22 cellular contexts compared by ENCODE assay signal in the genomic region with DNA sequence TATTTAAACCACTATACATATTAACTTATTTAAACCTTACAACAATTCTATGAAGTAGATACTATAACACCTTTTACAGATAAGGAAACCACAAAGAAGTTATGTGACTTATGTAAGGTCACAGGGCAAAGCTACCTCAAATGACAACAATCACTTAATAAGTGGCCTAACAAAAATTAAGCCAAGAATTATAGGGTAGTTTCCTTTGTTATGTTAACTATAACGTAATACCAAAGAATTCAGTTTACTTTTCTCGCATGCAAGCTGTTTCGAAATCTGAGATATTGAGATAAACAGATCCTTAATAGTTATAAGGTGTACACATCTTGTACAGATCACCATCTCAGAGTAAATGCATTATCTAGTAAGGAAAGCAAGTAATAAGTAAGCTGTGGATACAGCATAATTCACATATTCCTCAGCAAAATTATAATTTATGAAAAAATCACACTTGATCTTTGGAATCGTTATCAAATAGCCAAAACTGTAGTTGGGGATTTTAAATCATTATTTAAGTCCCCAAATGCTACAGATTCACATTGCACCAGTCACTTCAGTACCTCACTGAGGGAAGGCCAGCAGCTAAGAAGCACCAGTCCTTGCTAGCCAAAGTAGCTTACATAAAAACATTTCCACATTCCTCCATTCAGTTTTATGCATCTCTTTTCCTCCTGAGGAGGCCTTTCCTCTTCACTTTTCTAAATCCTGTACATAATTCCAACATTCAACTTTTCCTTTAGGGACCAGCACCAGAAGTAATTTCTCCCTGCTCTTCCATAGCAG.
A peak's percentile ranks its signal among the peaks of the same experiment; 100 is the strongest.
DNase-seq lines count a peak whose midpoint lies in the region; ATAC-seq and TF ChIP-seq lines count a peak whose summit lies in the region.
"Had no signal": no experiment of that assay in that cellular context is flagged by ENCODE, and none has a peak within 500 bp of the region (broad histone marks: within the 10 kb centered on the region; RNA-seq: fewer than 3 reads in every experiment).

No MANE protein-coding gene starts in this region.

- H3K9me3 ChIP-seq in breast epithelium, result no peaks in the 10 kb centered on the region
- H3K9me3 ChIP-seq in RWPE2 (ENCODE audit: severe bottlenecking), result no peaks in the 10 kb centered on the region
- H3K9me3 ChIP-seq in ascending aorta, result no peaks in the 10 kb centered on the region
- no peaks in the 10 kb centered on the region for H3K9me3 ChIP-seq in stomach
- H3K9me3 ChIP-seq: SK-N-SH had no signal

- peaks cover 9% of the 10 kb centered on the region for H3K4me1 Mint-ChIP-seq in MCF 10A (ENCODE audit: insufficient read depth, unreplicated experiment)

- H3K27me3 ChIP-seq in breast epithelium, result no peaks in the 10 kb centered on the region
- no peaks in the 10 kb centered on the region for H3K27me3 ChIP-seq in RWPE2 (ENCODE audit: insufficient read depth, poor library complexity, severe bottlenecking)
- no peaks in the 10 kb centered on the region for H3K27me3 ChIP-seq in ascending aorta
- no peaks in the 10 kb centered on the region for H3K27me3 ChIP-seq in stomach

- H3K27me3 Mint-ChIP-seq in MCF 10A (ENCODE audit: insufficient read depth, unreplicated experiment), result no peaks in the 10 kb centered on the region
- H3K27me3 Mint-ChIP-seq: B cell had no signal

- CTCF ChIA-PET in MCF 10A (lab: Yijun Ruan, JAX), result interaction anchor here (0.6 to 1.6 kb wide), 3 partner anchors 89 to 779 kb away, joined by 3 to 4 read pairs (median 3); no protein-coding TSS in a partner anchor

- no peak for TF ChIP-seq EP300 in stomach (IDR thresholded peaks at IDR 0.05)

- DNase-seq in MCF 10A (ENCODE audit: unreplicated experiment) (peak; percentile 8), breast epithelium (ENCODE audit: low spot score in 2 of 2) (no peak), RWPE2 (ENCODE audit: low spot score) (no peak), fibroblast of pulmonary artery (ENCODE audit: low read depth) (peak; percentile 7), AG08396 (ENCODE audit: low spot score) (no peak), ascending aorta (ENCODE audit: low spot score in 2 of 2) (no peak), stomach (no peak)
- no peak for DNase-seq in activated CD4-positive, alpha-beta T cell treated with anti-CD3 and anti-CD28 coated beads, Interleukin-2, amount 50 U/mL, for 1 hour
- DNase-seq: COR-L47, DMS153, GDM1, HFFc6, NCI-H1417, NCI-H187, NCI-H2107, NCI-H2227 treated with DMSO at 0.1 percent for 48 hours, NCI-H510A treated with DMSO at 0.1 percent for 48 hours, NCI-H82, SHP77 treated with DMSO at 0.1 percent for 48 hours, SK-N-SH had no signal

- H3K36me3 Mint-ChIP-seq in MCF 10A (ENCODE audit: insufficient read depth, unreplicated experiment), result no peaks in the 10 kb centered on the region

- TF ChIP-seq POLR2A in breast epithelium (IDR thresholded peaks at IDR 0.05) (no peak), stomach (IDR thresholded peaks at IDR 0.05) (no peak)

- no peak overlapping the region for H3K4me3 Mint-ChIP-seq in MCF 10A (ENCODE audit: unreplicated experiment)
- H3K4me3 Mint-ChIP-seq: B cell, HFFc6 had no signal

- 38 to 65% (median 53%) methylated on average over 4 of the region's 4 CpGs for WGBS in stomach, 5 donors

- no peaks in the 10 kb centered on the region for H3K9me3 Mint-ChIP-seq in MCF 10A (ENCODE audit: unreplicated experiment)
- H3K9me3 Mint-ChIP-seq: HFFc6 had no signal

- no peak overlapping the region for H3K4me3 ChIP-seq in breast epithelium
- no peak overlapping the region for H3K4me3 ChIP-seq in RWPE2 (ENCODE audit: severe bottlenecking)
- no peak overlapping the region for H3K4me3 ChIP-seq in fibroblast of pulmonary artery (replicated peaks; ENCODE audit: low read depth, low read length)
- no peak overlapping the region for H3K4me3 ChIP-seq in ascending aorta
- H3K4me3 ChIP-seq in stomach, result no peak overlapping the region

- ATAC-seq in RWPE2 (ENCODE audit: low read depth), result peak; percentile 35; the same call in 1 of the 3 replicates

- no peak overlapping the region for H3K27ac Mint-ChIP-seq in MCF 10A (ENCODE audit: low read depth, unreplicated experiment)
- H3K27ac Mint-ChIP-seq: B cell, HFFc6 had no signal

- intact Hi-C loops in MCF 10A (cut with micrococcal nuclease), result no loop called here
- intact Hi-C loops in breast epithelium (cut with DNase I; ENCODE audit: low total_unique reads), result no loop called here
- intact Hi-C loops in ascending aorta (cut with DNase I), result no loop called here
- intact Hi-C loops in stomach (cut with DNase I; ENCODE audit: low total_unique reads), result no loop called here

- POLR2A ChIA-PET in MCF 10A (lab: Yijun Ruan, JAX), result no interaction called here

- H3K36me3 ChIP-seq in breast epithelium, result no peaks in the 10 kb centered on the region
- H3K36me3 ChIP-seq in RWPE2 (ENCODE audit: low read depth), result no peaks in the 10 kb centered on the region
- no peaks in the 10 kb centered on the region for H3K36me3 ChIP-seq in ascending aorta
- H3K36me3 ChIP-seq in stomach, result peaks cover 0 to 7% (median 2%) of the 10 kb centered on the region in 4 donors

- H3K27ac ChIP-seq in breast epithelium, result no peak overlapping the region
- no peak overlapping the region for H3K27ac ChIP-seq in RWPE2 (ENCODE audit: poor library complexity, severe bottlenecking)
- no peak overlapping the region for H3K27ac ChIP-seq in ascending aorta
- H3K27ac ChIP-seq in stomach, result no peak overlapping the region
- H3K27ac ChIP-seq: 22Rv1 had no signal

- TF ChIP-seq CTCF in MCF 10A (IDR thresholded peaks at IDR 0.05; ENCODE audit: unreplicated experiment) (no peak), breast epithelium (IDR thresholded peaks at IDR 0.05) (no peak), RWPE2 (IDR thresholded peaks at IDR 0.05; ENCODE audit: poor library complexity, severe bottlenecking) (no peak), fibroblast of pulmonary artery (IDR thresholded peaks at IDR 0.05; ENCODE audit: low read length, missing control alignments) (no peak), ascending aorta (IDR thresholded peaks at IDR 0.05) (no peak), stomach (IDR thresholded peaks at IDR 0.05) (no peak)

- H3K4me1 ChIP-seq in breast epithelium (no peaks in the 10 kb centered on the region), RWPE2 (ENCODE audit: insufficient read depth, poor library complexity, severe bottlenecking) (no peaks in the 10 kb centered on the region), ascending aorta (no peaks in the 10 kb centered on the region), stomach (peaks cover 0 to 36% (median 9%) of the 10 kb centered on the region in 4 donors)

- BruUV-seq in MCF 10A (replicated peaks; lab: Mats Ljungman, UMichigan), result no TSS peak

Comparison
In these comparisons a context has a peak if more than half of its experiments do, and no peak if none do; other contexts are left out.
1. DNase-seq: peak in MCF 10A (single experiment) and fibroblast of pulmonary artery (single experiment); none in breast epithelium (0 of 2), RWPE2 (single experiment), AG08396 (single experiment), ascending aorta (0 of 2), activated CD4-positive, alpha-beta T cell treated with anti-CD3 and anti-CD28 coated beads, Interleukin-2, amount 50 U/mL, for 1 hour (single experiment) and stomach (single experiment).